In genomic region chr6:38508894-38509293, GRCh38 we compare ENCODE assay signal across 1 cellular context.
TF ChIP-seq lines count a peak whose summit lies in the region.

No MANE protein-coding gene starts in this region.

TF ChIP-seq in HEK293, 187 proteins besides CTCF, POLR2A, EP300 and RAD21 (continued from another document):
- TF ChIP-seq PATZ1 (tag by site-specific recombination; IDR thresholded peaks at IDR 0.05) = no peak
- TF ChIP-seq ZBTB17 (tag by site-specific recombination; IDR thresholded peaks at IDR 0.05) = no peak
- TF ChIP-seq YY1 (tag by site-specific recombination; IDR thresholded peaks at IDR 0.05) = no peak
- TF ChIP-seq SCRT1 (tag by site-specific recombination; IDR thresholded peaks at IDR 0.05; ENCODE audit: borderline replicate concordance) = no peak
- no peak for TF ChIP-seq ZIC2 (tag by site-specific recombination; IDR thresholded peaks at IDR 0.05)
- TF ChIP-seq ZNF404 (tag by site-specific recombination; IDR thresholded peaks at IDR 0.05) = no peak
- TF ChIP-seq ZNF776 (tag by site-specific recombination; IDR thresholded peaks at IDR 0.05; ENCODE audit: borderline replicate concordance) = no peak
- TF ChIP-seq KLF9 (tag by site-specific recombination; IDR thresholded peaks at IDR 0.05; ENCODE audit: low read depth) = no peak
- TF ChIP-seq ZNF707 (tag by site-specific recombination; IDR thresholded peaks at IDR 0.05) = no peak
- TF ChIP-seq ZNF558 (tag by site-specific recombination; IDR thresholded peaks at IDR 0.05) = no peak
- TF ChIP-seq MZF1 (tag by site-specific recombination; IDR thresholded peaks at IDR 0.05; ENCODE audit: borderline replicate concordance) = peak; percentile 81; the same call in 1 of the 2 replicates
- TF ChIP-seq, protein P1, sequence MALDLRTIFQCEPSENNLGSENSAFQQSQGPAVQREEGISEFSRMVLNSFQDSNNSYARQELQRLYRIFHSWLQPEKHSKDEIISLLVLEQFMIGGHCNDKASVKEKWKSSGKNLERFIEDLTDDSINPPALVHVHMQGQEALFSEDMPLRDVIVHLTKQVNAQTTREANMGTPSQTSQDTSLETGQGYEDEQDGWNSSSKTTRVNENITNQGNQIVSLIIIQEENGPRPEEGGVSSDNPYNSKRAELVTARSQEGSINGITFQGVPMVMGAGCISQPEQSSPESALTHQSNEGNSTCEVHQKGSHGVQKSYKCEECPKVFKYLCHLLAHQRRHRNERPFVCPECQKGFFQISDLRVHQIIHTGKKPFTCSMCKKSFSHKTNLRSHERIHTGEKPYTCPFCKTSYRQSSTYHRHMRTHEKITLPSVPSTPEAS (tag by site-specific recombination; IDR thresholded peaks at IDR 0.05) = no peak
- no peak for TF ChIP-seq ZNF473 (tag by site-specific recombination; IDR thresholded peaks at IDR 0.05)
- no peak for TF ChIP-seq ZNF140 (tag by site-specific recombination; IDR thresholded peaks at IDR 0.05)
- TF ChIP-seq, protein P2, sequence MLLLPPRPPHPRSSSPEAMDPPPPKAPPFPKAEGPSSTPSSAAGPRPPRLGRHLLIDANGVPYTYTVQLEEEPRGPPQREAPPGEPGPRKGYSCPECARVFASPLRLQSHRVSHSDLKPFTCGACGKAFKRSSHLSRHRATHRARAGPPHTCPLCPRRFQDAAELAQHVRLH (tag by site-specific recombination; IDR thresholded peaks at IDR 0.05) = no peak
- peak; percentile 49; the same call in 1 of the 2 replicates for TF ChIP-seq ZBTB6 (tag by site-specific recombination; IDR thresholded peaks at IDR 0.05)
- TF ChIP-seq HOXA7 (CRISPR knock-in tag; IDR thresholded peaks at IDR 0.05; ENCODE audit: borderline replicate concordance) = no peak
- no peak for TF ChIP-seq ZNF658 (tag by site-specific recombination; IDR thresholded peaks at IDR 0.05)
- TF ChIP-seq ZNF530 (tag by site-specific recombination; IDR thresholded peaks at IDR 0.05; ENCODE audit: low read depth) = no peak
- no peak for TF ChIP-seq GLIS1 (tag by site-specific recombination; IDR thresholded peaks at IDR 0.05)
- no peak for TF ChIP-seq GFI1B (tag by site-specific recombination; IDR thresholded peaks at IDR 0.05)
- no peak for TF ChIP-seq GLI4 (tag by site-specific recombination; IDR thresholded peaks at IDR 0.05)
- TF ChIP-seq KLF10 (tag by site-specific recombination; IDR thresholded peaks at IDR 0.05) = no peak
